Comparison of ENCODE assay signal across 20 cellular contexts in genomic region chr6:55778704-55779103, GRCh38.
DNase-seq lines count a peak whose midpoint lies in the region; ATAC-seq and TF ChIP-seq lines count a peak whose summit lies in the region.
"Had no signal": no experiment of that assay in that cellular context is flagged by ENCODE, and none has a peak within 500 bp of the region (broad histone marks: within the 10 kb centered on the region; RNA-seq: fewer than 3 reads in every experiment).

No MANE protein-coding gene starts in this region.

- H3K9me3 Mint-ChIP-seq in naive thymus-derived CD8-positive, alpha-beta T cell: peaks cover 0 to 10% (median 3%) of the 10 kb centered on the region in 9 donors

- no peaks in the 10 kb centered on the region for H3K9me3 ChIP-seq in Panc1 (ENCODE audit: control insufficient read depth, insufficient read depth, low read depth, low read length)
- peaks cover 0 to 9% (median 0%) of the 10 kb centered on the region in 8 donors for H3K9me3 ChIP-seq in spleen
- H3K9me3 ChIP-seq: BE2C had no signal

- ATAC-seq in GM18858 (IDR thresholded peaks at IDR 0.05; ENCODE audit: unreplicated experiment) (peak; percentile 48), HG02588 (IDR thresholded peaks at IDR 0.05; ENCODE audit: unreplicated experiment) (peak; percentile 68), HG03097 (IDR thresholded peaks at IDR 0.05; ENCODE audit: low FRiP score, unreplicated experiment) (peak; percentile 59), Panc1 (no peak), HG03378 (IDR thresholded peaks at IDR 0.05; ENCODE audit: unreplicated experiment) (no peak)
- no peak for ATAC-seq in naive thymus-derived CD8-positive, alpha-beta T cell
- ATAC-seq: K562, T-cell had no signal

- H3K4me1 Mint-ChIP-seq in naive thymus-derived CD8-positive, alpha-beta T cell: no peaks in the 10 kb centered on the region
- H3K4me1 Mint-ChIP-seq: CD4-positive, alpha-beta memory T cell; T-cell had no signal

- BruUV-seq in Panc1 (replicated peaks; lab: Mats Ljungman, UMichigan): no TSS peak

- H3K27ac Mint-ChIP-seq in naive thymus-derived CD8-positive, alpha-beta T cell: no peak overlapping the region
- H3K27ac Mint-ChIP-seq: CD4-positive, alpha-beta memory T cell; T-cell had no signal

- peaks cover 21% of the 10 kb centered on the region; the same call in 1 of the 2 replicates for H3K4me1 ChIP-seq in Panc1 (ENCODE audit: control insufficient read depth, insufficient read depth, low read length)
- no peaks in the 10 kb centered on the region for H3K4me1 ChIP-seq in spleen
- H3K4me1 ChIP-seq: BE2C had no signal

- H3K27ac ChIP-seq in Panc1 (ENCODE audit: low read length): peak overlapping the region; percentile 82; the same call in 1 of the 2 replicates
- H3K27ac ChIP-seq in spleen: no peak overlapping the region
- H3K27ac ChIP-seq: PC-9, SK-N-MC had no signal

- H3K4me3 Mint-ChIP-seq in naive thymus-derived CD8-positive, alpha-beta T cell: no peak overlapping the region
- H3K4me3 Mint-ChIP-seq: CD4-positive, alpha-beta memory T cell; T-cell had no signal

- 77 to 87% (median 84%) methylated on average over 2 of the region's 2 CpGs for WGBS in spleen, 5 donors

- H3K36me3 ChIP-seq in Panc1 (ENCODE audit: control insufficient read depth, insufficient read depth, low read length) (no peaks in the 10 kb centered on the region; the same call in 1 of the 2 replicates), spleen (no peaks in the 10 kb centered on the region)
- H3K36me3 ChIP-seq: BE2C had no signal

- POLR2A ChIA-PET in Panc1 (lab: Charles Lee): no interaction called here
- POLR2A ChIA-PET in naive thymus-derived CD8-positive, alpha-beta T cell (lab: Charles Lee): no interaction called here

- no peaks in the 10 kb centered on the region for H3K36me3 Mint-ChIP-seq in naive thymus-derived CD8-positive, alpha-beta T cell
- H3K36me3 Mint-ChIP-seq: CD4-positive, alpha-beta memory T cell; T-cell had no signal

- CTCF ChIA-PET in Panc1 (lab: Charles Lee): no interaction called here

- TF ChIP-seq POLR2A in spleen (IDR thresholded peaks at IDR 0.05): no peak

- DNase-seq in Panc1 (ENCODE audit: low read depth, low spot score): no peak
- no peak for DNase-seq in spleen
- DNase-seq in naive thymus-derived CD8-positive, alpha-beta T cell: no peak
- DNase-seq: BE2C; CD4-positive, alpha-beta memory T cell; DMS79 treated with DMSO at 0.1 percent for 48 hours; H7; NCI-H1436 treated with DMSO at 0.1 percent for 48 hours; NCI-H2081; NCI-H2227 treated with DMSO at 0.1 percent for 48 hours; NCI-H524 treated with DMSO at 0.1 percent for 48 hours; PC-9; T-cell; T1000 had no signal

- H3K4me3 ChIP-seq in Panc1 (ENCODE audit: low read depth in 2 of 2, low read length in 2 of 2) (no peak overlapping the region), spleen (no peak overlapping the region)
- H3K4me3 ChIP-seq: K562, PC-9, SK-N-MC had no signal

- H3K27me3 ChIP-seq in Panc1 (ENCODE audit: control insufficient read depth, insufficient read depth, low read length): no peaks in the 10 kb centered on the region
- H3K27me3 ChIP-seq in spleen (replicated peaks in 1 of 7): no peaks in the 10 kb centered on the region
- H3K27me3 ChIP-seq: BE2C had no signal

- TF ChIP-seq CTCF in Panc1 (IDR thresholded peaks at IDR 0.05): no peak
- no peak for TF ChIP-seq CTCF in spleen (IDR thresholded peaks at IDR 0.05 in 8 of 11, conservative IDR thresholded peaks at IDR 0.05 in 3 of 11)

- intact Hi-C loops in Panc1 (cut with micrococcal nuclease; ENCODE audit: unreplicated experiment): loop anchor here (10.0 kb wide), 1 partner anchor 106 kb away; no protein-coding TSS in a partner anchor
- intact Hi-C loops in spleen (cut with DNase I; ENCODE audit: low total_unique reads): no loop called here

- in situ Hi-C loops in Panc1 (cut with HindIII; ENCODE audit: low pct_unique_long_range_greater_than_20kb, low sequenced_read_pairs): no loop called here

- no peaks in the 10 kb centered on the region for H3K27me3 Mint-ChIP-seq in naive thymus-derived CD8-positive, alpha-beta T cell
- H3K27me3 Mint-ChIP-seq: CD4-positive, alpha-beta memory T cell; T-cell had no signal

Comparison
In these comparisons a context has a peak if more than half of its experiments do, and no peak if none do; other contexts are left out.
1. ATAC-seq: peak in GM18858 (single experiment), HG02588 (single experiment) and HG03097 (single experiment); none in Panc1 (single experiment), HG03378 (single experiment) and naive thymus-derived CD8-positive, alpha-beta T cell (0 of 2).